ENCODE assay signal across 15 cellular contexts in the genomic region with DNA sequence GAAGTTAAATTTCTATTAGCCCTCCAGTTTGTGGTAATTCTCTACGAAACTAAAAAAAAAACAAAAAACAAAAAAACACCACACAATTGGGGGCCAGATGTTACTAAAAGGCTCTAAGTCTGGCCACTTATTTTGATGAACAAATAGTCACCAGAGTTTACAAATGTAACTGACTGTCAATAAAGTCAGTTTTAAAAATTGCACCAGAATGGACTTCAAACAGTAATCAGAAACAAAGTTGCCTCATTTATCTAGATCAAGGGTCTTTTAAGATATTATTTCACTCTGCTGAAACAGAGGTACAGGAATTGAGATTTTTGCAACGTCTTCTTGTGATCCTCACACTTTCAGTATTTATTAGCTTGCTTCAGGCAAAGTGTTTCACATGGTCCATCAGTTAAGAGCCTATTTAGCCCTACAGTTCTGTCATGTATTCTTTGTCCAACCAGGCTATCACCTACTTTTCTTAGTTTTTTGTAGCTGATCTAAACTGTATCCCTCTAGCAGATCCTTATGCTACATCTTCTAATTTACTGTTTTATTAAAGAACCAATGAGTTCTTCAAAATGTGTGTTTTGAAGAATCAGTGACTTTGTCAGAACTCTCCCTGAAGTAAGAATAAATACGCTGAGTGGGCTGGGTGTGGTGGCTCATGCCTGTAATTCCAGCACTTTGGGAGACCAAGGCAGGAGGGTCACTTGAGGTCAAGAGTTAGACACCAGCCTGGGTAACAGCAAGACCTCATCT.
"Had no signal": no experiment of that assay in that cellular context is flagged by ENCODE, and none has a peak within 500 bp of the region (broad histone marks: within the 10 kb centered on the region; RNA-seq: fewer than 3 reads in every experiment).

No MANE protein-coding gene starts in this region.

- H3K4me2 ChIP-seq: hepatocyte had no signal

- H3K9me3 ChIP-seq: left ventricle myocardium inferior, sigmoid colon, tibial artery, uterus had no signal

- H3K79me2 ChIP-seq: hepatocyte had no signal

- H2AFZ ChIP-seq: hepatocyte had no signal

- H3K4me1 ChIP-seq: left ventricle myocardium inferior, tibial artery, uterus had no signal

- ATAC-seq: WTC11 had no signal

- H3K9me3 Mint-ChIP-seq: activated CD4-positive, alpha-beta memory T cell treated with anti-CD3 and anti-CD28 coated beads, Interleukin-2, amount 10 ng/mL, durations not matched to agents 7 days and 5 days; activated naive CD4-positive, alpha-beta T cell treated with anti-CD3 and anti-CD28 coated beads, Interleukin-2, amount 10 ng/mL, durations not matched to agents 7 days and 5 days; memory B cell; nephron; WTC11 had no signal

- H3K27ac Mint-ChIP-seq: activated CD4-positive, alpha-beta memory T cell treated with anti-CD3 and anti-CD28 coated beads, Interleukin-2, amount 10 ng/mL, durations not matched to agents 7 days and 5 days; activated naive CD4-positive, alpha-beta T cell treated with anti-CD3 and anti-CD28 coated beads, Interleukin-2, amount 10 ng/mL, durations not matched to agents 7 days and 5 days; memory B cell; nephron; WTC11 had no signal

- H3K27me3 ChIP-seq: hepatocyte, sigmoid colon, tibial artery, uterus had no signal

- H3K4me3 ChIP-seq: hepatocyte, left ventricle myocardium inferior, sigmoid colon, tibial artery, uterus had no signal

- H3K36me3 ChIP-seq: uterus had no signal

- H3K4me3 Mint-ChIP-seq: activated CD4-positive, alpha-beta memory T cell treated with anti-CD3 and anti-CD28 coated beads, Interleukin-2, amount 10 ng/mL, durations not matched to agents 7 days and 5 days; activated naive CD4-positive, alpha-beta T cell treated with anti-CD3 and anti-CD28 coated beads, Interleukin-2, amount 10 ng/mL, durations not matched to agents 7 days and 5 days; memory B cell; nephron; WTC11 had no signal

- H3K4me1 Mint-ChIP-seq: memory B cell had no signal

- DNase-seq: activated CD4-positive, alpha-beta memory T cell treated with anti-CD3 and anti-CD28 coated beads, Interleukin-2, amount 10 ng/mL, durations not matched to agents 7 days and 5 days; activated CD4-positive, alpha-beta T cell treated with anti-CD3 and anti-CD28 coated beads for 4 hours; activated CD8-positive, alpha-beta memory T cell treated with anti-CD3 and anti-CD28 coated beads, Interleukin-2, amount 50 U/mL, for 4 hours; activated naive CD4-positive, alpha-beta T cell treated with anti-CD3 and anti-CD28 coated beads, Interleukin-2, amount 10 ng/mL, durations not matched to agents 7 days and 5 days; erythroblast; left ventricle myocardium inferior; sigmoid colon; stimulated activated CD4-positive, alpha-beta T cell treated with anti-CD3 and anti-CD28 coated beads, Interleukin-2, amount 100 ng/mL, for 24 hours; T-helper 2 cell; tibial artery; uterus had no signal

- H3K27me3 Mint-ChIP-seq: activated CD4-positive, alpha-beta memory T cell treated with anti-CD3 and anti-CD28 coated beads, Interleukin-2, amount 10 ng/mL, durations not matched to agents 7 days and 5 days; activated naive CD4-positive, alpha-beta T cell treated with anti-CD3 and anti-CD28 coated beads, Interleukin-2, amount 10 ng/mL, durations not matched to agents 7 days and 5 days; memory B cell had no signal

- H3K27ac ChIP-seq: hepatocyte, left ventricle myocardium inferior, sigmoid colon, tibial artery, uterus had no signal
